In the genomic region with DNA sequence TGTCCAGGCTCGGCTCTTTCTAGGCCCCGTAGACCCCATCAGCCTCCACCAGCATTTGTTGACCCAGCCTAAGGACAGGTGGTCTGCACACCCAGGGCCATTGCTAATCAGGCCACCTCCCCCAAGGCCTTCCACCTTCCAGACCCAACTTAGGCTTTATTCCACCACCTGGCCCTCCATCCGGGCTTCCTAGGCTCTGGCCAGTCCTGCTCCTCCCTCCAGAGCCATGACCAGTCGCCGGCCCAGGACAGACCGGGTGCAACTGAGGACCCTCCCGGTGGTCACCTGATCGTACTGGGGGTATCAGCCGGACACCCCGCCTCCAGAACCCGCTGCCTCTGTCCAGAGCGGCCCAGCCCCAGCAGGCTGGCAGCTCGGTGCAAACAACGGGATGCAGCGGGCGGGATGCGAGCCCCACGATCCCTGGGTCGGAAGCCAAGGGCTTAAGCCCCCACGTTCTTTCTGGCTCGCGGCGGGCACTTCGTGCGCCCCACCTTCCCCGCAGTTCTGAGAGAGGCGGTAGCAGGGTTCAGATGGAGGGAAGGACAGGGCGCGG, we compare ENCODE assay signal across 10 cellular contexts. TPM values are rescaled to one million over a fixed set of nuclear protein-coding genes. Genes with fewer than 3 reads are reported as not detected.
DNase-seq lines count a peak whose midpoint lies in the region; ATAC-seq and TF ChIP-seq lines count a peak whose summit lies in the region.
"Had no signal": no experiment of that assay in that cellular context is flagged by ENCODE, and none has a peak within 500 bp of the region (broad histone marks: within the 10 kb centered on the region; RNA-seq: fewer than 3 reads in every experiment).

No MANE protein-coding gene starts in this region.

- intact Hi-C loops in lower leg skin (cut with DNase I; ENCODE audit: low total_unique reads): no loop called here

- H3K36me3 Mint-ChIP-seq in central memory CD8-positive, alpha-beta T cell (ENCODE audit: insufficient read depth): peaks cover 2% of the 10 kb centered on the region
- H3K36me3 Mint-ChIP-seq in memory B cell: no peaks in the 10 kb centered on the region

- 46% methylated on average over 20 of the region's 29 CpGs for whole genome bisulfite sequencing in suprapubic skin
- 49 to 57% methylated on average over 25 to 28 of the region's 29 CpGs for WGBS in lower leg skin, 2 donors

- H3K27me3 Mint-ChIP-seq in central memory CD8-positive, alpha-beta T cell: peaks cover 10% of the 10 kb centered on the region
- peaks cover 5% of the 10 kb centered on the region for H3K27me3 Mint-ChIP-seq in memory B cell

- H3K27ac Mint-ChIP-seq in central memory CD8-positive, alpha-beta T cell (ENCODE audit: low read depth): no peak overlapping the region
- H3K27ac Mint-ChIP-seq in memory B cell: no peak overlapping the region

- peak; percentile 27 for DNase-seq in NCI-H2227 (lab: John Stamatoyannopoulos, UW; ENCODE audit: unreplicated experiment)
- no peak for DNase-seq in NCI-H2227 treated with DMSO at 0.1 percent for 48 hours (lab: John Stamatoyannopoulos, UW)
- no peak for DNase-seq in central memory CD8-positive, alpha-beta T cell (ENCODE audit: low spot score in 2 of 2)
- no peak for DNase-seq in memory B cell (ENCODE audit: low spot score in 2 of 2)
- DNase-seq in suprapubic skin (ENCODE audit: low spot score in 2 of 2): peak in 1 of 2 donors; percentile 62
- no peak for DNase-seq in lower leg skin (ENCODE audit: low spot score in 2 of 2)
- DNase-seq in left lobe of liver (ENCODE audit: low spot score): no peak
- DNase-seq: NCI-H187; stimulated activated CD4-positive, alpha-beta T cell treated with anti-CD3 and anti-CD28 coated beads, Interleukin-12 subunit alpha, Interleukin-12 subunit beta, amount 100 ng/mL, for 4 hours had no signal

- no peaks in the 10 kb centered on the region for H3K4me1 Mint-ChIP-seq in central memory CD8-positive, alpha-beta T cell
- no peaks in the 10 kb centered on the region for H3K4me1 Mint-ChIP-seq in memory B cell

- peak overlapping the region; percentile 38 for H3K4me3 Mint-ChIP-seq in central memory CD8-positive, alpha-beta T cell
- H3K4me3 Mint-ChIP-seq in memory B cell: peak overlapping the region; percentile 62

- TF ChIP-seq POLR2A in suprapubic skin (IDR thresholded peaks at IDR 0.05) (no peak), lower leg skin (IDR thresholded peaks at IDR 0.05) (no peak)

- H3K4me3 ChIP-seq in suprapubic skin: peak overlapping the region; percentile 59
- no peak overlapping the region for H3K4me3 ChIP-seq in lower leg skin (ENCODE audit: low read depth, poor library complexity, severe bottlenecking)

- no peaks in the 10 kb centered on the region for H3K9me3 Mint-ChIP-seq in central memory CD8-positive, alpha-beta T cell
- H3K9me3 Mint-ChIP-seq in memory B cell: no peaks in the 10 kb centered on the region

- ATAC-seq in central memory CD8-positive, alpha-beta T cell (replicated peaks; ENCODE audit: extremely low read depth, poor library complexity, severe bottlenecking): no peak
- ATAC-seq in memory B cell (ENCODE audit: low read depth): no peak
- ATAC-seq in left lobe of liver: no peak
- no peak for ATAC-seq in GM19455 (IDR thresholded peaks at IDR 0.05; ENCODE audit: unreplicated experiment)

- no peak for TF ChIP-seq EP300 in suprapubic skin (IDR thresholded peaks at IDR 0.05)

- H3K4me1 ChIP-seq in suprapubic skin: peaks cover 13% of the 10 kb centered on the region

- TF ChIP-seq CTCF in suprapubic skin (IDR thresholded peaks at IDR 0.05) (no peak), lower leg skin (IDR thresholded peaks at IDR 0.05) (no peak)

- H3K27me3 ChIP-seq in suprapubic skin: peaks cover 5% of the 10 kb centered on the region

- H3K9me3 ChIP-seq in suprapubic skin: no peaks in the 10 kb centered on the region

- no peaks in the 10 kb centered on the region for H3K36me3 ChIP-seq in suprapubic skin

- peak overlapping the region; percentile 32 for H3K27ac ChIP-seq in suprapubic skin

RNA-seq across cellular contexts. Expression of gene NACAD, which starts 0.5 kb away (rescaled TPM):
- total RNA-seq in suprapubic skin (1 to 10 TPM in 2 of 4 donors, under 1 TPM in 2; 0.76 to 1.4 (median 1.0) TPM), lower leg skin (1 to 10 TPM in 3 of 4 donors, under 1 TPM in 1; 0.89 to 2.0 (median 1.7) TPM), left lobe of liver (0.05 TPM)

RNA-seq across cellular contexts. Expression of gene TBRG4, which starts 23.3 kb away (rescaled TPM):
- 10 to 100 TPM; 49.9 to 82.8 (median 68.9) TPM for total RNA-seq in suprapubic skin
- total RNA-seq in lower leg skin: 10 to 100 TPM; 46.0 to 62.3 (median 58.1) TPM
- 40.2 TPM for total RNA-seq in left lobe of liver
